26 cellular contexts compared by ENCODE assay signal in the genomic region with DNA sequence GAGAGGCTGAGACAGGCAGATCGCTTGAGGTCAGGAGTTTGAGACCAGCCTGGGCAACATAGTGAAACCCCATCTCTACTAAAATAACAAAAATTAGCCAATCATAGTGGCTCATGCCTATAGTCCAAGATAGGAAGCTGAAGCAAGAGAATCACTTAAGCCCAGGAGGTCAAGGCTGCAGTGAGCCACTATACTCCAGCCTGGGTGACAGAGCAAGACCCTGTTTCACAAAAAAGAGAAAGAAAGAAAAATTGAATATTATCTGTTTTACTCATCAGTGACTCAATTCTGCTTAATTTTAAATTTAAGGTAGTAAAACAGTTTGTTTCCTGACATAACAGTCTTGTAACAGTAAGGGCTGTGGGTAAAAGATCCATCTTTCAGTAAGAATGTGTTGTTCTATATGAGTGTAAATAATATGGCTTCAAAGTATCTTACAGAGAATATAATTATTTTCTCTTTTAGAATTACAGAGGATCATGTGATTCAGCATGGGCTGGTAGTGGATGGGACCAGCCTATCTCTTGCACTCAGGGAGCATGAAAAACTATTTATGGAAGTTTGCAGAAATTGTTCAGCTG.
"Had no signal": no experiment of that assay in that cellular context is flagged by ENCODE, and none has a peak within 500 bp of the region (broad histone marks: within the 10 kb centered on the region; RNA-seq: fewer than 3 reads in every experiment).

No MANE protein-coding gene starts in this region.

- H3K9me3 ChIP-seq: esophagus muscularis mucosa, gastroesophageal sphincter, heart left ventricle, ovary, psoas muscle, sigmoid colon, testis, tibial artery had no signal

- H3K27me3 Mint-ChIP-seq: memory B cell; stimulated activated memory B cell treated with anti-CD40 and anti-IgM and Interleukin-4, amounts not matched to agents 10 μg/mL and 1 μg/mL and 100 μg/mL, for 72 hours; type B pancreatic cell had no signal

- H3K27ac ChIP-seq: esophagus muscularis mucosa, foreskin keratinocyte, gastroesophageal sphincter, heart left ventricle, hepatocyte, ovary, psoas muscle, sigmoid colon, testis, tibial artery had no signal

- H2AFZ ChIP-seq: hepatocyte had no signal

- H3K4me1 ChIP-seq: esophagus muscularis mucosa, foreskin keratinocyte, gastroesophageal sphincter, heart left ventricle, psoas muscle, sigmoid colon, testis, tibial artery had no signal

- H3K4me2 ChIP-seq: hepatocyte had no signal

- ATAC-seq: foreskin keratinocyte; gastroesophageal sphincter; heart left ventricle; left lobe of liver; natural killer cell; psoas muscle; right cardiac atrium; stimulated activated memory B cell treated with anti-CD40 and anti-IgM and Interleukin-4, amounts not matched to agents 10 μg/mL and 1 μg/mL and 100 μg/mL, for 72 hours; stimulated activated naive CD8-positive, alpha-beta T cell treated with anti-CD3 and anti-CD28 coated beads, Interleukin-15, Interleukin-2, amounts not matched to agents 100 U/mL and 50 U/mL, for 24 hours had no signal

- H3K36me3 ChIP-seq: ovary had no signal

- H3K79me2 ChIP-seq: hepatocyte had no signal

- DNase-seq: dermis blood vessel endothelial cell; effector memory CD4-positive, alpha-beta T cell; foreskin keratinocyte; heart left ventricle; kidney; natural killer cell; occipital lobe; ovary; posterior cingulate gyrus; psoas muscle; right cardiac atrium; sigmoid colon; stimulated activated CD4-positive, alpha-beta T cell treated with anti-CD3 and anti-CD28 coated beads, Interleukin-2, amount 100 ng/mL, for 24 hours; stimulated activated CD4-positive, alpha-beta T cell treated with anti-CD3 and anti-CD28 coated beads, Interleukin-4, amount 100 ng/mL, for 24 hours; stimulated activated naive CD8-positive, alpha-beta T cell treated with anti-CD3 and anti-CD28 coated beads, Interleukin-15, Interleukin-2, amounts not matched to agents 100 U/mL and 50 U/mL, for 24 hours; substantia nigra; testis; tibial artery had no signal

- H3K4me3 ChIP-seq: esophagus muscularis mucosa, gastroesophageal sphincter, heart left ventricle, hepatocyte, lung, ovary, psoas muscle, sigmoid colon, testis, tibial artery had no signal

- H3K27me3 ChIP-seq: esophagus muscularis mucosa, foreskin keratinocyte, gastroesophageal sphincter, heart left ventricle, hepatocyte, sigmoid colon, testis, tibial artery had no signal

- H3K4me3 Mint-ChIP-seq: memory B cell; natural killer cell; stimulated activated memory B cell treated with anti-CD40 and anti-IgM and Interleukin-4, amounts not matched to agents 10 μg/mL and 1 μg/mL and 100 μg/mL, for 72 hours; type B pancreatic cell had no signal

- H3K27ac Mint-ChIP-seq: memory B cell; natural killer cell; stimulated activated memory B cell treated with anti-CD40 and anti-IgM and Interleukin-4, amounts not matched to agents 10 μg/mL and 1 μg/mL and 100 μg/mL, for 72 hours; type B pancreatic cell had no signal

- H3K9me3 Mint-ChIP-seq: memory B cell; natural killer cell; stimulated activated memory B cell treated with anti-CD40 and anti-IgM and Interleukin-4, amounts not matched to agents 10 μg/mL and 1 μg/mL and 100 μg/mL, for 72 hours; type B pancreatic cell had no signal

- H3K4me1 Mint-ChIP-seq: memory B cell; stimulated activated memory B cell treated with anti-CD40 and anti-IgM and Interleukin-4, amounts not matched to agents 10 μg/mL and 1 μg/mL and 100 μg/mL, for 72 hours had no signal
